ENCODE assay signal across 29 cellular contexts in the genomic region with DNA sequence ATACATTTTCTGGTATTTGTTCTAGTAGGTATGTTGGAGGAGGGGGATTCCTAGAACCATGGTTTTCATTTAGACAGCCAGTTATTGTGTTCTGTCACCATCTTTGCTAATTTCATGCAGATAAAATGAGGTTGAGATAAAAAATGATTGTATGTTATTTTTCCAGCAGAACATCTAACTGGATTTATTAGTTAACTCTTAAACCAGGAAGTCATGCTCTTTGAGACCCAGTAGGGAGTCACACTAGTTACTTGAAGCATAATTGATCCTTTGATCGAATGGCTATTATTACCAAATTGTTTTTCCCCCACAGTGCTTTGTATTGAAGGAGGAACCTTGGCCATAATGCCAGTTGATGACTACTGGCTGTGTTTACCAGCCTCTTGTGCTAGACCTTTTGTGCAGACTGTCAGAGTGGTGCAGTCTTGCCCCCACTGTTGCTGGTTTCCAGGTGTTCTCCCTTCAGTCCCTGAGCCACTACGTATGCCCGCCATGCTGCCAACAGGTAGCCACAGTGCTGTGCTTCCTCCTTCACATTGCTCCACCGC. TPM values are rescaled to one million over a fixed set of nuclear protein-coding genes. Genes with fewer than 3 reads are reported as not detected.
DNase-seq lines count a peak whose midpoint lies in the region; ATAC-seq and TF ChIP-seq lines count a peak whose summit lies in the region.
"Had no signal": no experiment of that assay in that cellular context is flagged by ENCODE, and none has a peak within 500 bp of the region (broad histone marks: within the 10 kb centered on the region; RNA-seq: fewer than 3 reads in every experiment).

No MANE protein-coding gene starts in this region.

- ATAC-seq in Panc1 (peak; percentile 42; the same call in 1 of the 2 replicates), GM21576 (IDR thresholded peaks at IDR 0.05; ENCODE audit: unreplicated experiment) (no peak)
- ATAC-seq: activated CD4-positive, CD25-positive, alpha-beta regulatory T cell treated with anti-CD3 and anti-CD28 coated beads, Interleukin-2, amount 50 U/mL, for 24 hours; activated CD8-positive, alpha-beta T cell treated with anti-CD3 and anti-CD28 coated beads, Interleukin-2, amount 10 ng/mL, durations not matched to agents 7 days and 5 days; body of pancreas; GM12878; left lung; T-cell had no signal

- H3K36me3 ChIP-seq in Panc1 (ENCODE audit: control insufficient read depth, insufficient read depth, low read length) (peaks cover 40% of the 10 kb centered on the region), neural progenitor cell (peaks cover 31% of the 10 kb centered on the region)

- in situ Hi-C loops in Panc1 (cut with HindIII; ENCODE audit: low pct_unique_long_range_greater_than_20kb, low sequenced_read_pairs), result no loop called here

- TF ChIP-seq CTCF in Panc1 (IDR thresholded peaks at IDR 0.05) (no peak), neural progenitor cell (IDR thresholded peaks at IDR 0.05) (no peak)

- H3K27ac Mint-ChIP-seq in neural progenitor cell, result peak overlapping the region; percentile 16
- H3K27ac Mint-ChIP-seq: activated CD8-positive, alpha-beta T cell treated with anti-CD3 and anti-CD28 coated beads, Interleukin-2, amount 10 ng/mL, durations not matched to agents 7 days and 5 days; CD4-positive, CD25-positive, alpha-beta regulatory T cell; stimulated activated naive CD8-positive, alpha-beta T cell treated with anti-CD3 and anti-CD28 coated beads, Interleukin-15, Interleukin-2, amounts not matched to agents 100 ng/mL and 50 ng/mL, for 24 hours; T-cell had no signal

- no peak overlapping the region for H3K4me3 Mint-ChIP-seq in neural progenitor cell
- H3K4me3 Mint-ChIP-seq: activated CD8-positive, alpha-beta T cell treated with anti-CD3 and anti-CD28 coated beads, Interleukin-2, amount 10 ng/mL, durations not matched to agents 7 days and 5 days; CD4-positive, CD25-positive, alpha-beta regulatory T cell; stimulated activated naive CD8-positive, alpha-beta T cell treated with anti-CD3 and anti-CD28 coated beads, Interleukin-15, Interleukin-2, amounts not matched to agents 100 ng/mL and 50 ng/mL, for 24 hours; T-cell had no signal

- no peak overlapping the region for H3K4me2 ChIP-seq in neural progenitor cell

- no peaks in the 10 kb centered on the region for H3K9me3 Mint-ChIP-seq in neural progenitor cell
- H3K9me3 Mint-ChIP-seq: stimulated activated naive CD8-positive, alpha-beta T cell treated with anti-CD3 and anti-CD28 coated beads, Interleukin-15, Interleukin-2, amounts not matched to agents 100 ng/mL and 50 ng/mL, for 24 hours; T-cell had no signal

- H3K27me3 ChIP-seq in Panc1 (ENCODE audit: control insufficient read depth, insufficient read depth, low read length), result no peaks in the 10 kb centered on the region
- H3K27me3 ChIP-seq in neural progenitor cell, result no peaks in the 10 kb centered on the region
- H3K27me3 ChIP-seq: adrenal gland, body of pancreas, left lung, SJCRH30 had no signal

- peaks cover 13% of the 10 kb centered on the region for H3K4me1 Mint-ChIP-seq in neural progenitor cell

- H3K9me3 ChIP-seq in Panc1 (ENCODE audit: control insufficient read depth, insufficient read depth, low read depth, low read length) (no peaks in the 10 kb centered on the region), neural progenitor cell (ENCODE audit: low read depth) (no peaks in the 10 kb centered on the region)
- H3K9me3 ChIP-seq: adrenal gland, body of pancreas, left lung, SJCRH30, thoracic aorta had no signal

- H3F3A ChIP-seq in neural progenitor cell (ENCODE audit: low read depth), result no peaks in the 10 kb centered on the region

- peaks cover 31% of the 10 kb centered on the region for H3K36me3 Mint-ChIP-seq in neural progenitor cell

- H4K20me1 ChIP-seq in neural progenitor cell (ENCODE audit: low read depth), result peaks cover 37% of the 10 kb centered on the region

- H3K4me3 ChIP-seq in Panc1 (ENCODE audit: low read depth in 2 of 2, low read length in 2 of 2), result peak overlapping the region in 1 of 2 experiments; percentile 15; a peak in 2 of 4 replicates
- no peak overlapping the region for H3K4me3 ChIP-seq in neural progenitor cell
- H3K4me3 ChIP-seq: adrenal gland, body of pancreas, GM12878, GM23248, left lung, SJCRH30, thoracic aorta had no signal

- no TSS peak for BruUV-seq in Panc1 (replicated peaks; lab: Mats Ljungman, UMichigan)

- intact Hi-C loops in Panc1 (cut with micrococcal nuclease; ENCODE audit: unreplicated experiment), result loop anchor here (10.0 kb wide), 1 partner anchor 175 kb away; the partner anchor contains the start of gene NFYB

- H3K27me3 Mint-ChIP-seq in neural progenitor cell (ENCODE audit: insufficient read depth, low read depth), result no peaks in the 10 kb centered on the region
- H3K27me3 Mint-ChIP-seq: CD4-positive, CD25-positive, alpha-beta regulatory T cell; stimulated activated naive CD8-positive, alpha-beta T cell treated with anti-CD3 and anti-CD28 coated beads, Interleukin-15, Interleukin-2, amounts not matched to agents 100 ng/mL and 50 ng/mL, for 24 hours; T-cell had no signal

- POLR2A ChIA-PET in Panc1 (lab: Charles Lee), result interaction anchor here (0.7 kb wide), 1 partner anchor 11 kb away, joined by 10 read pairs; no protein-coding TSS in a partner anchor

- CTCF ChIA-PET in Panc1 (lab: Charles Lee), result no interaction called here

- H2AFZ ChIP-seq in neural progenitor cell (replicated peaks), result no peak overlapping the region
- H2AFZ ChIP-seq: GM23248 had no signal

- H3K4me1 ChIP-seq in Panc1 (ENCODE audit: control insufficient read depth, insufficient read depth, low read length) (peaks cover 83% of the 10 kb centered on the region), neural progenitor cell (peaks cover 13% of the 10 kb centered on the region)
- H3K4me1 ChIP-seq: SJCRH30 had no signal

- H3K27ac ChIP-seq in Panc1 (ENCODE audit: low read length), result peak overlapping the region; percentile 80
- H3K27ac ChIP-seq in neural progenitor cell, result no peak overlapping the region
- H3K27ac ChIP-seq: body of pancreas, epithelial cell of prostate, GM23248, left lung, SJCRH30, thoracic aorta had no signal

- DNase-seq in NCI-H1417 (lab: John Stamatoyannopoulos, UW), result peak in 2 of 3 experiments; percentile 21 to 67
- no peak for DNase-seq in NCI-H1417 treated with DMSO at 0.1 percent for 48 hours (lab: John Stamatoyannopoulos, UW)
- peak; percentile 77 for DNase-seq in NCI-H146 (lab: John Stamatoyannopoulos, UW)
- DNase-seq in Panc1 (ENCODE audit: low read depth, low spot score), result no peak
- DNase-seq in neural progenitor cell (ENCODE audit: low spot score), result no peak
- no peak for DNase-seq in NCI-H446 treated with DMSO at 0.1 percent for 48 hours (lab: John Stamatoyannopoulos, UW)
- DNase-seq in stimulated activated CD4-positive, alpha-beta T cell treated with anti-CD3 and anti-CD28 coated beads, Interleukin-4, amount 100 ng/mL, for 24 hours, result no peak
- DNase-seq: 8988T; activated CD8-positive, alpha-beta T cell treated with anti-CD3 and anti-CD28 coated beads, Interleukin-2, amount 10 ng/mL, durations not matched to agents 7 days and 5 days; activated effector memory CD4-positive, alpha-beta T cell treated with Interleukin-2 at 50 U/mL for 16 hours; activated T-cell treated with anti-CD3 and anti-CD28 coated beads for 4 hours; adrenal gland; body of pancreas; CD4-positive, CD25-positive, alpha-beta regulatory T cell; DMS 273 treated with DMSO at 0.1 percent for 48 hours; EL; glutamatergic neuron; GM23248; left lung; NCI-H524 treated with DMSO at 0.1 percent for 48 hours; occipital lobe; SJCRH30; T-cell had no signal

- H3K79me2 ChIP-seq in neural progenitor cell (ENCODE audit: low read depth), result peaks cover 69% of the 10 kb centered on the region

- H3K9ac ChIP-seq in neural progenitor cell, result no peak overlapping the region
- H3K9ac ChIP-seq: GM23248 had no signal

RNA-seq across cellular contexts. Expression of gene EID3, which starts 6.0 kb away (rescaled TPM):
- total RNA-seq in Panc1 (2021; ENCODE audit: unreplicated experiment) (18.5 TPM), neural progenitor cell (ENCODE audit: low replicate concordance) (4.3 and 8.0 TPM in 2 replicates)
- 12.6 TPM for polyA plus RNA-seq in Panc1 (2012; ENCODE audit: insufficient read length)

Comparison
In these comparisons a context has a peak if more than half of its experiments do, and no peak if none do; other contexts are left out.
1. DNase-seq: peak in NCI-H1417 (2 of 3) and NCI-H146 (single experiment); none in NCI-H1417 treated with DMSO at 0.1 percent for 48 hours (single experiment), Panc1 (single experiment), neural progenitor cell (single experiment), NCI-H446 treated with DMSO at 0.1 percent for 48 hours (single experiment) and stimulated activated CD4-positive, alpha-beta T cell treated with anti-CD3 and anti-CD28 coated beads, Interleukin-4, amount 100 ng/mL, for 24 hours (single experiment).